16 cellular contexts compared by ENCODE assay signal in genomic region chr11:134541951-134542350, GRCh38.
"Had no signal": no experiment of that assay in that cellular context is flagged by ENCODE, and none has a peak within 500 bp of the region (broad histone marks: within the 10 kb centered on the region; RNA-seq: fewer than 3 reads in every experiment).

No MANE protein-coding gene starts in this region.

- H3K36me3 ChIP-seq: brain microvascular endothelial cell, colonic mucosa, gastrocnemius medialis, stomach, uterus had no signal

- H3K27ac ChIP-seq: brain microvascular endothelial cell, colonic mucosa, gastrocnemius medialis, stomach, uterus had no signal

- H3K4me3 ChIP-seq: colonic mucosa, gastrocnemius medialis, stomach, uterus had no signal

- H3K9me3 ChIP-seq: colonic mucosa, gastrocnemius medialis, stomach, uterus had no signal

- H3K27me3 ChIP-seq: brain microvascular endothelial cell, colonic mucosa, uterus had no signal

- ATAC-seq: gastrocnemius medialis, SK-N-SH treated with all-trans-retinoic acid at 6 μM for 48 hours, T-cell had no signal

- H3K4me1 ChIP-seq: colonic mucosa, gastrocnemius medialis, stomach, uterus had no signal

- DNase-seq: activated B cell treated with CpG ODN at 0.5 μM for 24 hours; activated CD4-positive, alpha-beta memory T cell treated with anti-CD3 and anti-CD28 coated beads for 36 hours; activated CD4-positive, alpha-beta T cell treated with anti-CD3 and anti-CD28 coated beads for 4 hours; activated effector memory CD4-positive, alpha-beta T cell treated with Interleukin-2 at 50 U/mL for 16 hours; activated naive CD4-positive, alpha-beta T cell treated with anti-CD3 and anti-CD28 coated beads, Interleukin-2, amount 50 U/mL, for 16 hours; brain microvascular endothelial cell; gastrocnemius medialis; mesendoderm; nucleus accumbens; retina; T-cell had no signal

- FAIRE-seq: endometrium had no signal
